In the genomic region with DNA sequence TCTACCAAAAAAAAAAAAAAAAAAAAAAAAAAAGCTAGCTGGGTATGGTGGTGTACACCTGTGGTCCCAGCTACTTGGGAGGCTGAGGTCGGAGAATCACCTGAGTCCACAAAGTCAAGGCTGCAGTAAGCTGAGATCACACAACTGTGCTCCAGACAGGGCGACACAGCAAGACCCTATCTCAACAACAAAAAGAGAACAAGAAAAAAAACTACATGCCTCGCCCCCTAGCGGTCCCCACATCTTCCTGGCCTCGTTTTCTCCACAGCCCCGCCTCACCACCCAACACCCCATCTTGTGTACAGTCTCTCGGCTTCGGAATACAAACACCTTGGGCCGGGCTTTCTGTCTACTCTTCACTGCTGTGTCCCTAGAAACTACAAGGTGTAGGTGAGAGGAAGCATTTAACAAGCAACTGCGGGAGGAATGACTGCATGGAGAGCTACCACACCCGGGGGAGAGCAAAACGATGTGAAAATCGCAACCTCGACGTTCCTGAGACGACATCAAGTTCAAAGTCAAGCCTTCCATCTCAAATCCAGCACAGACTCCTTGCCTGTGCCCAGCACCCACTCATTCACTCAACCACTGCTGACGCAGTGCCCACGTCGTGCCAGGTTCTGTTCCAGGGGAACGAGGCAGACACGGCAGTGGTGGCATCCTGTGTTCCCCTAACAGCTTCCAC, we compare ENCODE assay signal across 16 cellular contexts. TPM values are rescaled to one million over a fixed set of nuclear protein-coding genes. Genes with fewer than 3 reads are reported as not detected.
DNase-seq lines count a peak whose midpoint lies in the region; ATAC-seq and TF ChIP-seq lines count a peak whose summit lies in the region.
"Had no signal": no experiment of that assay in that cellular context is flagged by ENCODE, and none has a peak within 500 bp of the region (broad histone marks: within the 10 kb centered on the region; RNA-seq: fewer than 3 reads in every experiment).

No MANE protein-coding gene starts in this region.

- no peak overlapping the region for H3K4me3 Mint-ChIP-seq in activated T-cell treated with anti-CD3 and anti-CD28 coated beads, Interleukin-2, amount 50 U/mL, for 24 hours
- H3K4me3 Mint-ChIP-seq in effector memory CD8-positive, alpha-beta T cell: no peak overlapping the region
- H3K4me3 Mint-ChIP-seq in type B pancreatic cell: no peak overlapping the region

- TF ChIP-seq CTCF in type B pancreatic cell (conservative IDR thresholded peaks at IDR 0.05): no peak

- no peak for DNase-seq in activated T-cell treated with anti-CD3 and anti-CD28 coated beads, Interleukin-2, amount 50 U/mL, for 24 hours
- no peak for DNase-seq in activated T-cell treated with anti-CD3 and anti-CD28 coated beads, Interleukin-2, amount 50 U/mL, for 1 hour
- DNase-seq in OCI-M1 (lab: John Stamatoyannopoulos, UW) (peak; percentile 5), type B pancreatic cell (ENCODE audit: extremely low spot score, unreplicated experiment) (no peak), NCI-H2171 (lab: John Stamatoyannopoulos, UW) (no peak), NCI-H1092 (lab: John Stamatoyannopoulos, UW) (no peak), mesenteric fat pad (ENCODE audit: low spot score) (no peak)
- no peak for DNase-seq in effector memory CD8-positive, alpha-beta T cell
- DNase-seq: DND-41, GDM1, H7, Karpas-422, MG63, NCI-H1092 treated with DMSO at 0.1 percent for 48 hours, NCI-H226, NCI-H526 had no signal

- no peaks in the 10 kb centered on the region for H3K27me3 Mint-ChIP-seq in activated T-cell treated with anti-CD3 and anti-CD28 coated beads, Interleukin-2, amount 50 U/mL, for 24 hours
- H3K27me3 Mint-ChIP-seq in effector memory CD8-positive, alpha-beta T cell: no peaks in the 10 kb centered on the region
- H3K27me3 Mint-ChIP-seq in type B pancreatic cell: no peaks in the 10 kb centered on the region

- H3K27ac Mint-ChIP-seq in activated T-cell treated with anti-CD3 and anti-CD28 coated beads, Interleukin-2, amount 50 U/mL, for 24 hours: peak overlapping the region; percentile 11
- H3K27ac Mint-ChIP-seq in effector memory CD8-positive, alpha-beta T cell: peak overlapping the region; percentile 1 to 35
- peak overlapping the region; percentile 64 for H3K27ac Mint-ChIP-seq in type B pancreatic cell

- peaks cover 8% of the 10 kb centered on the region for H3K4me1 Mint-ChIP-seq in activated T-cell treated with anti-CD3 and anti-CD28 coated beads, Interleukin-2, amount 50 U/mL, for 24 hours (ENCODE audit: low read depth)
- peaks cover 3 to 5% of the 10 kb centered on the region in 2 donors for H3K4me1 Mint-ChIP-seq in effector memory CD8-positive, alpha-beta T cell (ENCODE audit: low read depth in 2 of 2)
- peaks cover under 1% of the 10 kb centered on the region for H3K4me1 Mint-ChIP-seq in type B pancreatic cell (ENCODE audit: unreplicated experiment)

- H3K36me3 Mint-ChIP-seq in activated T-cell treated with anti-CD3 and anti-CD28 coated beads, Interleukin-2, amount 50 U/mL, for 24 hours (ENCODE audit: low read depth): peaks cover 37% of the 10 kb centered on the region
- peaks cover 27% of the 10 kb centered on the region for H3K36me3 Mint-ChIP-seq in effector memory CD8-positive, alpha-beta T cell (ENCODE audit: insufficient read depth)
- H3K36me3 Mint-ChIP-seq in type B pancreatic cell: peaks cover 14% of the 10 kb centered on the region

- no peak for ATAC-seq in effector memory CD8-positive, alpha-beta T cell (replicated peaks)

- no peaks in the 10 kb centered on the region for H3K9me3 Mint-ChIP-seq in activated T-cell treated with anti-CD3 and anti-CD28 coated beads, Interleukin-2, amount 50 U/mL, for 24 hours
- no peaks in the 10 kb centered on the region for H3K9me3 Mint-ChIP-seq in effector memory CD8-positive, alpha-beta T cell
- no peaks in the 10 kb centered on the region for H3K9me3 Mint-ChIP-seq in type B pancreatic cell

RNA-seq across cellular contexts. Expression of a gene that starts 9.0 kb away (rescaled TPM):
- total RNA-seq in type B pancreatic cell (ENCODE audit: low replicate concordance) (30.4 and 45.3 TPM in 2 replicates), mesenteric fat pad (60.4 TPM)

RNA-seq across cellular contexts. Expression of a gene that starts 47.2 kb away (rescaled TPM):
- total RNA-seq in type B pancreatic cell (ENCODE audit: low replicate concordance): 29.9 and 35.7 TPM in 2 replicates
- 44.9 TPM for total RNA-seq in mesenteric fat pad

Comparison
In these comparisons a context has a peak if more than half of its experiments do, and no peak if none do; other contexts are left out.
1. H3K27ac Mint-ChIP-seq: peak in every context shown above with its lines; median percentile 64 in type B pancreatic cell; 18 in effector memory CD8-positive, alpha-beta T cell; 11 in activated T-cell treated with anti-CD3 and anti-CD28 coated beads, Interleukin-2, amount 50 U/mL, for 24 hours.